In genomic region chr1:24925082-24925779, GRCh38 we compare ENCODE assay signal across 10 cellular contexts. TPM values are rescaled to one million over a fixed set of nuclear protein-coding genes. Genes with fewer than 3 reads are reported as not detected.
DNase-seq lines count a peak whose midpoint lies in the region; ATAC-seq and TF ChIP-seq lines count a peak whose summit lies in the region.
"Had no signal": no experiment of that assay in that cellular context is flagged by ENCODE, and none has a peak within 500 bp of the region (broad histone marks: within the 10 kb centered on the region; RNA-seq: fewer than 3 reads in every experiment).

No MANE protein-coding gene starts in this region.

- no peaks in the 10 kb centered on the region for H3K4me1 ChIP-seq in BE2C

- no peaks in the 10 kb centered on the region for H3K36me3 ChIP-seq in BE2C

- no peaks in the 10 kb centered on the region for H3K9me3 Mint-ChIP-seq in activated naive CD8-positive, alpha-beta T cell treated with anti-CD3 and anti-CD28 coated beads, Interleukin-2, amount 50 U/mL, for 24 hours

- H3K9me3 ChIP-seq in BE2C, result no peaks in the 10 kb centered on the region

- no peak for TF ChIP-seq CTCF in BE2C (IDR thresholded peaks at IDR 0.05; ENCODE audit: low read depth, low read length)

- H3K36me3 Mint-ChIP-seq in activated naive CD8-positive, alpha-beta T cell treated with anti-CD3 and anti-CD28 coated beads, Interleukin-2, amount 50 U/mL, for 24 hours (ENCODE audit: low read depth), result peaks cover 76% of the 10 kb centered on the region

- H3K4me3 ChIP-seq in BE2C (ENCODE audit: low read depth, low read length), result no peak overlapping the region

- peaks cover 56% of the 10 kb centered on the region for H3K27me3 ChIP-seq in BE2C

- ATAC-seq in GM18505 (IDR thresholded peaks at IDR 0.05; ENCODE audit: unreplicated experiment) (no peak), SK-N-SH treated with all-trans-retinoic acid at 6 μM for 48 hours (no peak), HG03469 (IDR thresholded peaks at IDR 0.05; ENCODE audit: unreplicated experiment) (no peak)
- ATAC-seq in activated naive CD8-positive, alpha-beta T cell treated with anti-CD3 and anti-CD28 coated beads, Interleukin-2, amount 50 U/mL, for 24 hours, result peak; percentile 51
- ATAC-seq: PC-3 had no signal

- peak; percentile 77 for DNase-seq in activated CD4-positive, alpha-beta T cell treated with anti-CD3 and anti-CD28 coated beads, Interleukin-2, amount 50 U/mL, for 1 hour
- peak; percentile 85 for DNase-seq in activated naive CD8-positive, alpha-beta T cell treated with anti-CD3 and anti-CD28 coated beads, Interleukin-2, amount 50 U/mL, for 24 hours
- DNase-seq in stimulated activated CD8-positive, alpha-beta memory T cell treated with anti-CD3 and anti-CD28 coated beads, Interleukin-12 subunit alpha, Interleukin-12 subunit beta, amount 100 ng/mL, for 1 hour (ENCODE audit: low read depth), result peak; percentile 64
- no peak for DNase-seq in BE2C
- no peak for DNase-seq in OCI-M2 (lab: John Stamatoyannopoulos, UW; ENCODE audit: unreplicated experiment)
- DNase-seq: COR-L47, PC-3 had no signal

- peak; percentile 61 for TF ChIP-seq POLR2A in GM18505 (IDR thresholded peaks at IDR 0.05; ENCODE audit: borderline replicate concordance, extremely low read depth, insufficient read depth, insufficient read length)

- peaks cover 2% of the 10 kb centered on the region for H3K27me3 Mint-ChIP-seq in activated naive CD8-positive, alpha-beta T cell treated with anti-CD3 and anti-CD28 coated beads, Interleukin-2, amount 50 U/mL, for 24 hours

- peak overlapping the region; percentile 84 for H3K4me3 Mint-ChIP-seq in activated naive CD8-positive, alpha-beta T cell treated with anti-CD3 and anti-CD28 coated beads, Interleukin-2, amount 50 U/mL, for 24 hours

- H3K27ac Mint-ChIP-seq in activated naive CD8-positive, alpha-beta T cell treated with anti-CD3 and anti-CD28 coated beads, Interleukin-2, amount 50 U/mL, for 24 hours, result peak overlapping the region; percentile 96

- H3K4me1 Mint-ChIP-seq in activated naive CD8-positive, alpha-beta T cell treated with anti-CD3 and anti-CD28 coated beads, Interleukin-2, amount 50 U/mL, for 24 hours, result peaks cover 80% of the 10 kb centered on the region

TF ChIP-seq in SK-N-SH treated with all-trans-retinoic acid at 6 μM for 48 hours, 23 proteins besides CTCF, POLR2A, EP300 and RAD21:
- TF ChIP-seq TCF4 (CRISPR knock-in tag; IDR thresholded peaks at IDR 0.05; ENCODE audit: borderline replicate concordance) (no peak), ZFP30 (CRISPR knock-in tag; IDR thresholded peaks at IDR 0.05) (no peak), TOX (CRISPR knock-in tag; IDR thresholded peaks at IDR 0.05; ENCODE audit: borderline replicate concordance) (no peak), ZFP3 (CRISPR knock-in tag; IDR thresholded peaks at IDR 0.05) (no peak), ARNTL (CRISPR knock-in tag; IDR thresholded peaks at IDR 0.05; ENCODE audit: borderline replicate concordance, low read depth) (no peak), ZC3H10 (CRISPR knock-in tag; IDR thresholded peaks at IDR 0.05) (no peak)

RNA-seq across cellular contexts. Expression of gene RUNX3, which starts 4.8 kb away (rescaled TPM):
- polyA plus RNA-seq in BE2C (2012; ENCODE audit: insufficient read depth, insufficient read length, low read depth), result not detected

Comparison
In these comparisons a context has a peak if more than half of its experiments do, and no peak if none do; other contexts are left out.
1. DNase-seq: peak in activated CD4-positive, alpha-beta T cell treated with anti-CD3 and anti-CD28 coated beads, Interleukin-2, amount 50 U/mL, for 1 hour (single experiment), activated naive CD8-positive, alpha-beta T cell treated with anti-CD3 and anti-CD28 coated beads, Interleukin-2, amount 50 U/mL, for 24 hours (single experiment) and stimulated activated CD8-positive, alpha-beta memory T cell treated with anti-CD3 and anti-CD28 coated beads, Interleukin-12 subunit alpha, Interleukin-12 subunit beta, amount 100 ng/mL, for 1 hour (single experiment); none in BE2C (single experiment) and OCI-M2 (single experiment).